27 cellular contexts compared by ENCODE assay signal in genomic region chr2:216678098-216678465, GRCh38. TPM values are rescaled to one million over a fixed set of nuclear protein-coding genes. Genes with fewer than 3 reads are reported as not detected.
"Had no signal": no experiment of that assay in that cellular context is flagged by ENCODE, and none has a peak within 500 bp of the region (broad histone marks: within the 10 kb centered on the region; RNA-seq: fewer than 3 reads in every experiment).

No MANE protein-coding gene starts in this region.

- H3K4me1 ChIP-seq: neural progenitor cell had no signal

- H3K36me3 ChIP-seq: right atrium auricular region, upper lobe of right lung had no signal

- H3K9me3 Mint-ChIP-seq: activated naive CD8-positive, alpha-beta T cell treated with anti-CD3 and anti-CD28 coated beads, Interleukin-2, amount 50 U/mL, for 24 hours; activated T-helper 1 cell treated with anti-CD3 and anti-CD28 coated beads, Interleukin-12 subunit alpha, Interleukin-12 subunit beta, Interleukin-2, Interleukin-4 antibody, amounts not matched to agents 30 ng/mL and 10 ng/mL and 1 ng/mL, durations not matched to agents 14 hours and 24 hours and 36 hours; neural progenitor cell; stimulated activated effector memory CD8-positive, alpha-beta T cell treated with anti-CD3 and anti-CD28 coated beads, Interleukin-12 subunit alpha, Interleukin-12 subunit beta, amount 100 ng/mL, for 72 hours; stimulated activated naive CD8-positive, alpha-beta T cell treated with anti-CD3 and anti-CD28 coated beads, Interleukin-15, amount 100 ng/mL, for 72 hours had no signal

- H3K4me3 Mint-ChIP-seq: activated CD8-positive, alpha-beta T cell treated with anti-CD3 and anti-CD28 coated beads, Interleukin-2, amount 10 ng/mL, durations not matched to agents 7 days and 5 days; activated naive CD8-positive, alpha-beta T cell treated with anti-CD3 and anti-CD28 coated beads, Interleukin-2, amount 50 U/mL, for 24 hours; activated T-helper 1 cell treated with anti-CD3 and anti-CD28 coated beads, Interleukin-12 subunit alpha, Interleukin-12 subunit beta, Interleukin-2, Interleukin-4 antibody, amounts not matched to agents 30 ng/mL and 10 ng/mL and 1 ng/mL, durations not matched to agents 14 hours and 24 hours and 36 hours; neural progenitor cell; stimulated activated effector memory CD8-positive, alpha-beta T cell treated with anti-CD3 and anti-CD28 coated beads, Interleukin-12 subunit alpha, Interleukin-12 subunit beta, amount 100 ng/mL, for 72 hours; stimulated activated naive CD8-positive, alpha-beta T cell treated with anti-CD3 and anti-CD28 coated beads, Interleukin-15, amount 100 ng/mL, for 72 hours had no signal

- H3K36me3 Mint-ChIP-seq: naive B cell; stimulated activated effector memory CD8-positive, alpha-beta T cell treated with anti-CD3 and anti-CD28 coated beads, Interleukin-12 subunit alpha, Interleukin-12 subunit beta, amount 100 ng/mL, for 72 hours had no signal

- DNase-seq: activated CD4-positive, alpha-beta T cell treated with anti-CD3 and anti-CD28 coated beads for 1 hour; activated CD4-positive, alpha-beta T cell treated with anti-CD3 and anti-CD28 coated beads, Interleukin-2, amount 50 U/mL, for 1 hour; activated CD8-positive, alpha-beta T cell treated with anti-CD3 and anti-CD28 coated beads, Interleukin-2, amount 10 ng/mL, durations not matched to agents 7 days and 5 days; activated gamma-delta T cell; activated naive CD4-positive, alpha-beta T cell treated with anti-CD3 and anti-CD28 coated beads, Interleukin-2, amount 50 U/mL, for 16 hours; activated naive CD8-positive, alpha-beta T cell treated with anti-CD3 and anti-CD28 coated beads, Interleukin-2, amount 50 U/mL, for 24 hours; body of pancreas; caudate nucleus; dermis blood vessel endothelial cell; effector CD8-positive, alpha-beta T cell; esophagus squamous epithelium; heart right ventricle; islet precursor cell; left colon; mesendoderm; naive B cell; stimulated activated CD4-positive, alpha-beta T cell treated with anti-CD3 and anti-CD28 coated beads, Interleukin-2, amount 100 ng/mL, for 24 hours; stimulated activated naive CD8-positive, alpha-beta T cell treated with anti-CD3 and anti-CD28 coated beads, Interleukin-15, amount 100 ng/mL, for 72 hours; T-helper 1 cell; upper lobe of right lung had no signal

- ATAC-seq: activated CD8-positive, alpha-beta T cell treated with anti-CD3 and anti-CD28 coated beads, Interleukin-2, amount 10 ng/mL, durations not matched to agents 7 days and 5 days; activated naive CD8-positive, alpha-beta T cell treated with anti-CD3 and anti-CD28 coated beads, Interleukin-2, amount 50 U/mL, for 24 hours; body of pancreas; heart right ventricle; left colon; lower lobe of right lung; stimulated activated effector memory CD8-positive, alpha-beta T cell treated with anti-CD3 and anti-CD28 coated beads, Interleukin-12 subunit alpha, Interleukin-12 subunit beta, amount 100 ng/mL, for 72 hours; stimulated activated naive CD8-positive, alpha-beta T cell treated with anti-CD3 and anti-CD28 coated beads, Interleukin-15, amount 100 ng/mL, for 72 hours; upper lobe of right lung had no signal

- H3K27me3 ChIP-seq: body of pancreas, esophagus squamous epithelium, neural progenitor cell, right atrium auricular region, upper lobe of right lung had no signal

- H3K27ac Mint-ChIP-seq: activated CD8-positive, alpha-beta T cell treated with anti-CD3 and anti-CD28 coated beads, Interleukin-2, amount 10 ng/mL, durations not matched to agents 7 days and 5 days; activated naive CD8-positive, alpha-beta T cell treated with anti-CD3 and anti-CD28 coated beads, Interleukin-2, amount 50 U/mL, for 24 hours; activated T-helper 1 cell treated with anti-CD3 and anti-CD28 coated beads, Interleukin-12 subunit alpha, Interleukin-12 subunit beta, Interleukin-2, Interleukin-4 antibody, amounts not matched to agents 30 ng/mL and 10 ng/mL and 1 ng/mL, durations not matched to agents 14 hours and 24 hours and 36 hours; naive B cell; neural progenitor cell; progenitor cell of endocrine pancreas; stimulated activated effector memory CD8-positive, alpha-beta T cell treated with anti-CD3 and anti-CD28 coated beads, Interleukin-12 subunit alpha, Interleukin-12 subunit beta, amount 100 ng/mL, for 72 hours; stimulated activated naive CD8-positive, alpha-beta T cell treated with anti-CD3 and anti-CD28 coated beads, Interleukin-15, amount 100 ng/mL, for 72 hours had no signal

- H3K4me3 ChIP-seq: body of pancreas, esophagus squamous epithelium, heart right ventricle, lower lobe of right lung, neural progenitor cell, right atrium auricular region, skin epidermis, upper lobe of right lung had no signal

- H3K27ac ChIP-seq: body of pancreas, lower lobe of right lung, neural progenitor cell, skin epidermis, upper lobe of right lung had no signal

- H3K9me3 ChIP-seq: body of pancreas, esophagus squamous epithelium, heart right ventricle, lower lobe of right lung, right atrium auricular region, upper lobe of right lung had no signal

RNA-seq across cellular contexts. Expression of gene IGFBP5, which starts 17.3 kb away (rescaled TPM):
- total RNA-seq: activated T-helper 1 cell treated with anti-CD3 and anti-CD28 coated beads, Interleukin-12 subunit alpha, Interleukin-12 subunit beta, Interleukin-2, Interleukin-4 antibody, amounts not matched to agents 30 ng/mL and 10 ng/mL and 1 ng/mL, durations not matched to agents 14 hours and 24 hours and 36 hours had no signal
